In genomic region chr6:35687658-35688604, GRCh38 we compare ENCODE assay signal across 1 cellular context.
TF ChIP-seq lines count a peak whose summit lies in the region.

No MANE protein-coding gene starts in this region.

TF ChIP-seq in HepG2, 621 proteins besides CTCF, POLR2A, EP300 and RAD21 (continues in another document):
- TF ChIP-seq ARID4A (CRISPR knock-in tag; IDR thresholded peaks at IDR 0.05; ENCODE audit: borderline replicate concordance) (peak; percentile 65; the same call in 1 of the 2 replicates), HDAC1 (CRISPR knock-in tag; IDR thresholded peaks at IDR 0.05) (peak; percentile 58), ZBTB42 (CRISPR knock-in tag; IDR thresholded peaks at IDR 0.05) (peak; percentile 78; the same call in 1 of the 2 replicates), ZNF121 (CRISPR knock-in tag; IDR thresholded peaks at IDR 0.05) (peak; percentile 52; the same call in 1 of the 2 replicates), NR3C1 (CRISPR knock-in tag; IDR thresholded peaks at IDR 0.05) (no peak), ZFP36L1 (CRISPR knock-in tag; IDR thresholded peaks at IDR 0.05) (0 out of 2 replicates have a peak, but pooled peaks have one; percentile 62), BORCS8-MEF2B (CRISPR knock-in tag; IDR thresholded peaks at IDR 0.05) (peak; percentile 73; the same call in 1 of the 2 replicates), SMAD1 (CRISPR knock-in tag; IDR thresholded peaks at IDR 0.05; ENCODE audit: borderline replicate concordance, low read depth) (peak; percentile 90), ZSCAN9 (CRISPR knock-in tag; IDR thresholded peaks at IDR 0.05; ENCODE audit: borderline replicate concordance) (0 out of 2 replicates have a peak, but pooled peaks have one; percentile 52), TFDP2 (CRISPR knock-in tag; IDR thresholded peaks at IDR 0.05) (peak; percentile 62; the same call in 1 of the 2 replicates), ZNF710 (CRISPR knock-in tag; IDR thresholded peaks at IDR 0.05; ENCODE audit: borderline replicate concordance) (peak; percentile 26; the same call in 1 of the 2 replicates), ZNF414 (CRISPR knock-in tag; IDR thresholded peaks at IDR 0.05) (0 out of 2 replicates have a peak, but pooled peaks have one; percentile 61), ZNF740 (CRISPR knock-in tag; IDR thresholded peaks at IDR 0.05) (peak; percentile 39; the same call in 1 of the 2 replicates), PAF1 (CRISPR knock-in tag; IDR thresholded peaks at IDR 0.05) (no peak), PAWR (CRISPR knock-in tag; IDR thresholded peaks at IDR 0.05; ENCODE audit: borderline replicate concordance) (no peak), ARNTL (CRISPR knock-in tag; IDR thresholded peaks at IDR 0.05) (peak; percentile 57), ZNF547 (CRISPR knock-in tag; IDR thresholded peaks at IDR 0.05) (peak; percentile 77; the same call in 1 of the 2 replicates), ZNF782 (CRISPR knock-in tag; IDR thresholded peaks at IDR 0.05; ENCODE audit: borderline replicate concordance) (peak; percentile 77; the same call in 1 of the 2 replicates), THAP9 (CRISPR knock-in tag; IDR thresholded peaks at IDR 0.05; ENCODE audit: borderline replicate concordance) (0 out of 2 replicates have a peak, but pooled peaks have one; percentile 22), KLF11 (CRISPR knock-in tag; IDR thresholded peaks at IDR 0.05) (peak; percentile 21; the same call in 1 of the 2 replicates), ZNF772 (CRISPR knock-in tag; IDR thresholded peaks at IDR 0.05) (peak; percentile 35; the same call in 1 of the 2 replicates), ZNF598 (CRISPR knock-in tag; IDR thresholded peaks at IDR 0.05; ENCODE audit: borderline replicate concordance) (peak; percentile 28; the same call in 1 of the 2 replicates), TEAD3 (CRISPR knock-in tag; optimal IDR thresholded peaks at IDR 0.05; ENCODE audit: borderline replicate concordance) (peak; percentile 36), AKAP8 (CRISPR knock-in tag; IDR thresholded peaks at IDR 0.05) (peak; percentile 21; the same call in 1 of the 2 replicates), ZNF816 (CRISPR knock-in tag; IDR thresholded peaks at IDR 0.05; ENCODE audit: borderline replicate concordance) (0 out of 2 replicates have a peak, but pooled peaks have one; percentile 55), ZFP37 (CRISPR knock-in tag; IDR thresholded peaks at IDR 0.05; ENCODE audit: borderline replicate concordance) (no peak), POGZ (CRISPR knock-in tag; IDR thresholded peaks at IDR 0.05) (peak; percentile 64; the same call in 1 of the 2 replicates), ZNF800 (CRISPR knock-in tag; IDR thresholded peaks at IDR 0.05) (peak; percentile 76), ZNF776 (CRISPR knock-in tag; IDR thresholded peaks at IDR 0.05) (0 out of 2 replicates have a peak, but pooled peaks have one; percentile 26), ZNF563 (CRISPR knock-in tag; IDR thresholded peaks at IDR 0.05) (no peak), ZNF761 (CRISPR knock-in tag; conservative IDR thresholded peaks at IDR 0.05) (peak; percentile 45; the same call in 1 of the 2 replicates), ZNF143 (CRISPR knock-in tag; IDR thresholded peaks at IDR 0.05) (peak; percentile 23; the same call in 1 of the 2 replicates), POLR2AphosphoS5 (IDR thresholded peaks at IDR 0.05; ENCODE audit: low read depth, low read length) (no peak), CENPX (CRISPR knock-in tag; IDR thresholded peaks at IDR 0.05) (no peak), ZNF34 (CRISPR knock-in tag; IDR thresholded peaks at IDR 0.05; ENCODE audit: borderline replicate concordance) (peak; percentile 10; the same call in 1 of the 2 replicates), SOX6 (IDR thresholded peaks at IDR 0.05) (no peak), SOX6 (CRISPR knock-in tag; IDR thresholded peaks at IDR 0.05) (peak; percentile 33; the same call in 1 of the 2 replicates), ZBTB7A (CRISPR knock-in tag; IDR thresholded peaks at IDR 0.05) (no peak), ZBTB34 (CRISPR knock-in tag; IDR thresholded peaks at IDR 0.05) (0 out of 2 replicates have a peak, but pooled peaks have one; percentile 32), KDM5A (IDR thresholded peaks at IDR 0.05; ENCODE audit: borderline replicate concordance, low read length) (peak; percentile 61; the same call in 1 of the 2 replicates), KDM3A (CRISPR knock-in tag; IDR thresholded peaks at IDR 0.05; ENCODE audit: low read depth) (peak; percentile 32; the same call in 1 of the 2 replicates), XRCC5 (optimal IDR thresholded peaks at IDR 0.05; ENCODE audit: low read length) (peak; percentile 28), SAP130 (CRISPR knock-in tag; IDR thresholded peaks at IDR 0.05; ENCODE audit: low read depth) (peak; percentile 74), ZNF703 (CRISPR knock-in tag; IDR thresholded peaks at IDR 0.05; ENCODE audit: borderline replicate concordance) (no peak), TRAFD1 (CRISPR knock-in tag; IDR thresholded peaks at IDR 0.05; ENCODE audit: borderline replicate concordance) (no peak), LCORL (IDR thresholded peaks at IDR 0.05) (no peak), LCORL (CRISPR knock-in tag; IDR thresholded peaks at IDR 0.05) (peak; percentile 75), AGO2 (optimal IDR thresholded peaks at IDR 0.05; ENCODE audit: low read depth, low read length) (peak; percentile 68)
